19 cellular contexts compared by ENCODE assay signal in the genomic region with DNA sequence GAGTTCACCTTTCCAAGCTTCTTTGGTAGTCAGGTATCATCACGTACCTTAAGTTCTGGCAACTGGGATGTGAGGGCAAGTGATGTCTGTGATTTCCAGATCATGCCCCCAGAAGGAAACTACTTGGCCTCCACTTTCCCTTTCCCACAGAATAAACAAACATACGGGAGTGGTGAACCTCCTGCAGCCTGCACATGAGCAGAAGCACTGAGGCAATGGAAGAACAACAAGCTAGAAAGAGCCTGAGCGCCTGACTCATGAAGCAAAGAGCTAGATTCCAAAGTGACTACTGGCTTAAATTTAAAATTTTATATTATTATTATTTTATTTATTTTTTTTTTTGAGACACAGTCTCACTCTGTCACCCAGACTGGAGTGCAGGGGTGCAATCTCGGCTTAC. TPM values are rescaled to one million over a fixed set of nuclear protein-coding genes. Genes with fewer than 3 reads are reported as not detected.
DNase-seq lines count a peak whose midpoint lies in the region; TF ChIP-seq lines count a peak whose summit lies in the region.
"Had no signal": no experiment of that assay in that cellular context is flagged by ENCODE, and none has a peak within 500 bp of the region (broad histone marks: within the 10 kb centered on the region; RNA-seq: fewer than 3 reads in every experiment).

No MANE protein-coding gene starts in this region.

- no peak overlapping the region for H3K27ac ChIP-seq in sigmoid colon
- H3K27ac ChIP-seq: RWPE1 had no signal

- 85 to 87% methylated on average over 4 of the region's 4 CpGs for WGBS in sigmoid colon, 2 donors

- H3K4me1 ChIP-seq in adipocyte (ENCODE audit: control insufficient read depth, insufficient read depth, low read length) (peaks cover 3% of the 10 kb centered on the region), sigmoid colon (peaks cover 0 to 9% (median 2%) of the 10 kb centered on the region in 4 donors)

- H3K36me3 ChIP-seq in adipocyte (ENCODE audit: control insufficient read depth, insufficient read depth, low read length, severe bottlenecking): no peaks in the 10 kb centered on the region
- H3K36me3 ChIP-seq in sigmoid colon: no peaks in the 10 kb centered on the region

- DNase-seq in EH (ENCODE audit: low read depth) (peak; percentile 39), adipocyte (ENCODE audit: low read depth) (peak; percentile 33), iris pigment epithelial cell (ENCODE audit: low read depth) (peak; percentile 88), SIG-M5 (lab: John Stamatoyannopoulos, UW) (no peak), NCI-H1092 (lab: John Stamatoyannopoulos, UW) (no peak), sigmoid colon (no peak), ecto neural progenitor cell (ENCODE audit: low spot score) (no peak)
- DNase-seq: DMS 273 treated with DMSO at 0.1 percent for 48 hours, DND-41, H7, HFFc6, KG1, MV-4-11, NCI-H1417, NCI-H187 treated with DMSO at 0.1 percent for 48 hours, NCI-H226, NCI-H524 treated with DMSO at 0.1 percent for 48 hours, PC-3 had no signal

- H3K9me3 ChIP-seq in adipocyte (ENCODE audit: control insufficient read depth, low read length) (no peaks in the 10 kb centered on the region), sigmoid colon (no peaks in the 10 kb centered on the region)

- H3K9ac ChIP-seq in adipocyte (ENCODE audit: low read length): no peak overlapping the region

- TF ChIP-seq CTCF in sigmoid colon (IDR thresholded peaks at IDR 0.05): no peak

- intact Hi-C loops in sigmoid colon (cut with DNase I): no loop called here

- no peak for TF ChIP-seq EP300 in sigmoid colon (IDR thresholded peaks at IDR 0.05)

- H3K27me3 ChIP-seq in adipocyte (replicated peaks; ENCODE audit: control insufficient read depth, insufficient read depth, low read length) (no peaks in the 10 kb centered on the region), sigmoid colon (no peaks in the 10 kb centered on the region)

- TF ChIP-seq POLR2A in sigmoid colon (IDR thresholded peaks at IDR 0.05): no peak

- no peak overlapping the region for H3K4me3 ChIP-seq in adipocyte (ENCODE audit: low read length)
- no peak overlapping the region for H3K4me3 ChIP-seq in sigmoid colon

RNA-seq across cellular contexts. Expression of a gene that starts 35.0 kb away (rescaled TPM):
- 10 to 100 TPM; 13.6 to 18.2 (median 15.4) TPM for total RNA-seq in sigmoid colon
- polyA plus RNA-seq in sigmoid colon: 10 to 100 TPM; 11.7 to 30.7 (median 22.2) TPM

Comparison
In these comparisons a context has a peak if more than half of its experiments do, and no peak if none do; other contexts are left out.
1. DNase-seq: peak in EH (single experiment), adipocyte (single experiment) and iris pigment epithelial cell (single experiment); none in SIG-M5 (single experiment), NCI-H1092 (single experiment), sigmoid colon (single experiment) and ecto neural progenitor cell (single experiment).